In the genomic region with DNA sequence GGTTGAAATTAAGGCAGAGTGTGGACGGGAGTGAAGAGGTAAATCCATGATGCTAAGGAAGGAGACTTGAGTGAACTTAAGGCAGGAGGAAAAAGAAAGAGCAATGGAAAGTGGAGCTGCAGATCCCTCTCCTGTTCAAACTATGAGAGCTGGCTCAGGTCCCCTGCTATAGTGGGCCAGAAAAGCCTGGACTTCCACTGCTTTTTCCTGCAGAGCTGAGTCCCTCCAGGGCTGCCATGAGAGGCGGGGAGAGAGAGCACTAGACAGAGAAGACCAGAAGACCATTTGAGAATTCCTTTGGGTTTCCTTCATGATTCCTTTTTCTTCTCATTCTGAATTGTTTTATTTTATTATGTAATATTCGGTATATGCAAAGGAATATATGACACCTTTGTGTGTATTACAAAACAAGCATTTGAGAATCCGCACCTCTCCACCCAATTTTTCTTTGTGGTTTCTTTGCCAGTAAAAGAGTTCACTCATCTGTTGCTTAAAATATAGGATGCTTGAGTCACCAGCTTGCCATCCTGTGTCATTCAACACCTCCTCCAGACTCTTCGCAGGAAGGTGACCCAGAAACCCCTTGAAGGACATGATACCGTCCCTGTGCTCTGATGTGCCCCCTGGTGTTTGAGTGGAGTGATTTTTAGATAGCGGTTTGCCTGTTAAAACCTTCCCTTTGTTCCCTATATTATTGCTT, we compare ENCODE assay signal across 8 cellular contexts. TPM values are rescaled to one million over a fixed set of nuclear protein-coding genes. Genes with fewer than 3 reads are reported as not detected.
DNase-seq lines count a peak whose midpoint lies in the region; ATAC-seq, FAIRE-seq and TF ChIP-seq lines count a peak whose summit lies in the region.

No MANE protein-coding gene starts in this region.

- peak; percentile 64 for DNase-seq in AG10803 (ENCODE audit: low read depth)
- DNase-seq in H54 (ENCODE audit: insufficient read length, low spot score): peak; percentile 58
- no peak for DNase-seq in RWPE2 (ENCODE audit: low spot score)
- DNase-seq in foreskin fibroblast: peak; percentile 76 to 80
- peak; percentile 60 for DNase-seq in renal cortical epithelial cell (ENCODE audit: low read depth)

- no peaks in the 10 kb centered on the region for H3K27me3 ChIP-seq in RWPE2 (ENCODE audit: insufficient read depth, poor library complexity, severe bottlenecking)

- peaks cover 46% of the 10 kb centered on the region for H3K4me1 Mint-ChIP-seq in activated T-helper 17 cell treated with anti-CD3 and anti-CD28 coated beads, Interleukin-2, amount 50 U/mL, for 72 hours

- H3K36me3 Mint-ChIP-seq in activated T-helper 17 cell treated with anti-CD3 and anti-CD28 coated beads, Interleukin-2, amount 50 U/mL, for 72 hours (ENCODE audit: low read depth): peaks cover 69% of the 10 kb centered on the region

- peaks cover 58% of the 10 kb centered on the region for H3K4me1 ChIP-seq in RWPE2 (ENCODE audit: insufficient read depth, poor library complexity, severe bottlenecking)

- no peaks in the 10 kb centered on the region for H3K9me3 Mint-ChIP-seq in activated T-helper 17 cell treated with anti-CD3 and anti-CD28 coated beads, Interleukin-2, amount 50 U/mL, for 72 hours

- no peak overlapping the region for H3K4me3 ChIP-seq in AG10803 (ENCODE audit: low read length)
- H3K4me3 ChIP-seq in RWPE2 (ENCODE audit: severe bottlenecking): no peak overlapping the region
- H3K4me3 ChIP-seq in foreskin fibroblast (ENCODE audit: low read depth in 1 of 2, low read length in 2 of 2): no peak overlapping the region

- no peak for TF ChIP-seq POLR2A in H54 (IDR thresholded peaks at IDR 0.05; ENCODE audit: low read depth, low read length)

- H3K9me3 ChIP-seq in RWPE2 (ENCODE audit: severe bottlenecking): no peaks in the 10 kb centered on the region

- ATAC-seq in RWPE2 (ENCODE audit: low read depth) (peak; percentile 63), GM21717 (IDR thresholded peaks at IDR 0.05; ENCODE audit: unreplicated experiment) (no peak), HG02973 (IDR thresholded peaks at IDR 0.05; ENCODE audit: unreplicated experiment) (no peak)
- peak; percentile 71 for ATAC-seq in activated T-helper 17 cell treated with anti-CD3 and anti-CD28 coated beads, Interleukin-2, amount 50 U/mL, for 72 hours (replicated peaks)

- H3K27ac ChIP-seq in RWPE2 (ENCODE audit: poor library complexity, severe bottlenecking): peak overlapping the region; percentile 84

- peak overlapping the region; percentile 78 for H3K4me3 Mint-ChIP-seq in activated T-helper 17 cell treated with anti-CD3 and anti-CD28 coated beads, Interleukin-2, amount 50 U/mL, for 72 hours

- H3K36me3 ChIP-seq in RWPE2 (ENCODE audit: low read depth): peaks cover 30% of the 10 kb centered on the region

- peak; percentile 87 for FAIRE-seq in H54 (lab: Jason Lieb, UNC)

- H3K27ac Mint-ChIP-seq in activated T-helper 17 cell treated with anti-CD3 and anti-CD28 coated beads, Interleukin-2, amount 50 U/mL, for 72 hours: peak overlapping the region; percentile 98

- H3K27me3 Mint-ChIP-seq in activated T-helper 17 cell treated with anti-CD3 and anti-CD28 coated beads, Interleukin-2, amount 50 U/mL, for 72 hours: no peaks in the 10 kb centered on the region

- peak; percentile 65 for TF ChIP-seq CTCF in AG10803 (conservative IDR thresholded peaks at IDR 0.05; ENCODE audit: low read length)
- peak; percentile 77 for TF ChIP-seq CTCF in RWPE2 (IDR thresholded peaks at IDR 0.05; ENCODE audit: poor library complexity, severe bottlenecking)
- TF ChIP-seq CTCF in foreskin fibroblast (IDR thresholded peaks at IDR 0.05; ENCODE audit: low read depth, low read length): peak; percentile 58

RNA-seq across cellular contexts. Expression of a gene that starts 24.4 kb away (rescaled TPM):
- 100 to 1,000 TPM; 126 to 162 TPM for total RNA-seq in activated T-helper 17 cell treated with anti-CD3 and anti-CD28 coated beads, Interleukin-2, amount 50 U/mL, for 72 hours
- total RNA-seq in renal cortical epithelial cell: 39.8 and 80.3 TPM in 2 replicates

RNA-seq across cellular contexts. Expression of a gene that starts 56.8 kb away (rescaled TPM):
- 10 to 100 TPM; 21.6 to 22.3 TPM for total RNA-seq in activated T-helper 17 cell treated with anti-CD3 and anti-CD28 coated beads, Interleukin-2, amount 50 U/mL, for 72 hours
- 11.0 and 16.1 TPM in 2 replicates for total RNA-seq in renal cortical epithelial cell

RNA-seq across cellular contexts. Expression of a gene that starts 57.6 kb away (rescaled TPM):
- 1 to 10 TPM in 1 of 2 donors, not detected in 1; 2.8 TPM for total RNA-seq in activated T-helper 17 cell treated with anti-CD3 and anti-CD28 coated beads, Interleukin-2, amount 50 U/mL, for 72 hours
- total RNA-seq in renal cortical epithelial cell: not detected in 2 replicates

Comparison
In these comparisons a context has a peak if more than half of its experiments do, and no peak if none do; other contexts are left out.
1. ATAC-seq: peak in RWPE2 (single experiment) and activated T-helper 17 cell treated with anti-CD3 and anti-CD28 coated beads, Interleukin-2, amount 50 U/mL, for 72 hours (single experiment); none in GM21717 (single experiment) and HG02973 (single experiment).
2. Peak in every context shown above with its lines, with median percentiles within 50 percentile points of each other: CTCF ChIP-seq.